13 cellular contexts compared by ENCODE assay signal in genomic region chr13:36674337-36675212, GRCh38. TPM values are rescaled to one million over a fixed set of nuclear protein-coding genes. Genes with fewer than 3 reads are reported as not detected.
DNase-seq lines count a peak whose midpoint lies in the region; ATAC-seq and TF ChIP-seq lines count a peak whose summit lies in the region.
"Had no signal": no experiment of that assay in that cellular context is flagged by ENCODE, and none has a peak within 500 bp of the region (broad histone marks: within the 10 kb centered on the region; RNA-seq: fewer than 3 reads in every experiment).

No MANE protein-coding gene starts in this region.

- H3K27ac Mint-ChIP-seq in CD14-positive monocyte (no peak overlapping the region), glutamatergic neuron (ENCODE audit: unreplicated experiment) (no peak overlapping the region), neural crest cell (ENCODE audit: unreplicated experiment) (no peak overlapping the region), T-helper 17 cell (no peak overlapping the region)
- H3K27ac Mint-ChIP-seq: activated T-helper 2 cell treated with anti-CD3 and anti-CD28 coated beads, Interferon-gamma antibody, Interleukin-2, Interleukin-4, amounts not matched to agents 10 μg/mL and 5 μg/mL and 100 μg/mL, durations not matched to agents 14 hours and 24 hours and 36 hours; dendritic cell treated with granulocyte-macrophage colony-stimulating factor and Interleukin-4, amounts not matched to agents 40 ng/mL and 50 ng/mL, for 4 days had no signal

- DNase-seq in CD14-positive monocyte (ENCODE audit: low spot score) (no peak), MG63 (no peak), glutamatergic neuron (no peak), neural crest cell (ENCODE audit: low read depth, low spot score) (no peak), NCI-H510A (lab: John Stamatoyannopoulos, UW) (no peak), T-helper 17 cell (no peak), GM19238 (ENCODE audit: insufficient read length, low spot score) (no peak)
- DNase-seq: C1 segment of cervical spinal cord, NCI-H1436, PC-9 had no signal

- H3K4me3 Mint-ChIP-seq in CD14-positive monocyte = peak overlapping the region; percentile 40 to 62
- H3K4me3 Mint-ChIP-seq in glutamatergic neuron (ENCODE audit: unreplicated experiment) = peak overlapping the region; percentile 97
- H3K4me3 Mint-ChIP-seq in neural crest cell = peak overlapping the region; percentile 85
- no peak overlapping the region for H3K4me3 Mint-ChIP-seq in T-helper 17 cell
- H3K4me3 Mint-ChIP-seq: dendritic cell treated with granulocyte-macrophage colony-stimulating factor and Interleukin-4, amounts not matched to agents 40 ng/mL and 50 ng/mL, for 4 days had no signal

- intact Hi-C loops in CD14-positive monocyte (cut with micrococcal nuclease) = no loop called here

- ATAC-seq in HG03460 (IDR thresholded peaks at IDR 0.05; ENCODE audit: unreplicated experiment) (no peak), T-helper 17 cell (no peak)

- H3K4me1 Mint-ChIP-seq in CD14-positive monocyte (peaks cover 8% of the 10 kb centered on the region), glutamatergic neuron (ENCODE audit: low read depth, unreplicated experiment) (peaks cover 9% of the 10 kb centered on the region), neural crest cell (peaks cover 15% of the 10 kb centered on the region), T-helper 17 cell (peaks cover 2% of the 10 kb centered on the region)

- H3K27me3 ChIP-seq in MG63 = peaks cover 30% of the 10 kb centered on the region

- peaks cover 0 to 2% of the 10 kb centered on the region in 2 donors for H3K36me3 Mint-ChIP-seq in CD14-positive monocyte
- H3K36me3 Mint-ChIP-seq in glutamatergic neuron (ENCODE audit: unreplicated experiment) = no peaks in the 10 kb centered on the region
- H3K36me3 Mint-ChIP-seq in neural crest cell (ENCODE audit: low read depth) = no peaks in the 10 kb centered on the region
- no peaks in the 10 kb centered on the region for H3K36me3 Mint-ChIP-seq in T-helper 17 cell (ENCODE audit: low read depth)

- TF ChIP-seq CTCF in CD14-positive monocyte (IDR thresholded peaks at IDR 0.05) = no peak
- TF ChIP-seq CTCF in glutamatergic neuron (IDR thresholded peaks at IDR 0.05; ENCODE audit: partially characterized antibody, unreplicated experiment) = no peak
- TF ChIP-seq CTCF in neural crest cell (conservative IDR thresholded peaks at IDR 0.05) = no peak

- H3K9me3 Mint-ChIP-seq in CD14-positive monocyte = peaks cover 0 to 8% (median 2%) of the 10 kb centered on the region in 7 donors
- peaks cover 2% of the 10 kb centered on the region for H3K9me3 Mint-ChIP-seq in glutamatergic neuron (ENCODE audit: unreplicated experiment)
- no peaks in the 10 kb centered on the region for H3K9me3 Mint-ChIP-seq in neural crest cell
- H3K9me3 Mint-ChIP-seq: activated T-helper 2 cell treated with anti-CD3 and anti-CD28 coated beads, Interferon-gamma antibody, Interleukin-2, Interleukin-4, amounts not matched to agents 10 μg/mL and 5 μg/mL and 100 μg/mL, durations not matched to agents 14 hours and 24 hours and 36 hours; dendritic cell treated with granulocyte-macrophage colony-stimulating factor and Interleukin-4, amounts not matched to agents 40 ng/mL and 50 ng/mL, for 4 days had no signal

- H3K4me3 ChIP-seq in MG63 = peak overlapping the region; percentile 21
- H3K4me3 ChIP-seq: PC-9 had no signal

- H3K36me3 ChIP-seq in MG63 = no peaks in the 10 kb centered on the region

- H3K9me3 ChIP-seq in MG63 (no peaks in the 10 kb centered on the region), T-helper 17 cell (ENCODE audit: control insufficient read depth, low read length, poor library complexity, severe bottlenecking) (no peaks in the 10 kb centered on the region)

- H3K27me3 Mint-ChIP-seq in CD14-positive monocyte (ENCODE audit: low read depth in 3 of 3) = peaks cover 38 to 47% (median 40%) of the 10 kb centered on the region in 3 donors
- H3K27me3 Mint-ChIP-seq in glutamatergic neuron (ENCODE audit: unreplicated experiment) = peaks cover 11% of the 10 kb centered on the region
- H3K27me3 Mint-ChIP-seq in neural crest cell (ENCODE audit: low read depth) = peaks cover 85% of the 10 kb centered on the region
- H3K27me3 Mint-ChIP-seq in T-helper 17 cell = peaks cover 37% of the 10 kb centered on the region

RNA-seq across cellular contexts. Expression of gene SERTM1, which starts 0.8 kb away (rescaled TPM):
- polyA plus RNA-seq in CD14-positive monocyte = not detected
- not detected in 2 replicates for total RNA-seq in MG63 (2014; rRNA removed; shearing (Covaris generic); ENCODE audit: low replicate concordance)
- total RNA-seq in glutamatergic neuron (ENCODE audit: unreplicated experiment) = 0.88 TPM
- total RNA-seq in neural crest cell = 0.09 TPM in 1 of 2 replicates, not detected in the other
- not detected for total RNA-seq in T-helper 17 cell
- total RNA-seq: activated T-helper 2 cell treated with anti-CD3 and anti-CD28 coated beads, Interferon-gamma antibody, Interleukin-2, Interleukin-4, amounts not matched to agents 10 μg/mL and 5 μg/mL and 100 μg/mL, durations not matched to agents 14 hours and 24 hours and 36 hours; PC-9 had no signal
